1 cellular context compared by ENCODE assay signal in genomic region chr2:65458999-65459398, GRCh38.
A peak's percentile ranks its signal among the peaks of the same experiment; 100 is the strongest.
TF ChIP-seq lines count a peak whose summit lies in the region.

No MANE protein-coding gene starts in this region.

TF ChIP-seq in SK-N-SH, 30 proteins besides CTCF, POLR2A, EP300 and RAD21 (continued from another document):
- TF ChIP-seq, protein P1, sequence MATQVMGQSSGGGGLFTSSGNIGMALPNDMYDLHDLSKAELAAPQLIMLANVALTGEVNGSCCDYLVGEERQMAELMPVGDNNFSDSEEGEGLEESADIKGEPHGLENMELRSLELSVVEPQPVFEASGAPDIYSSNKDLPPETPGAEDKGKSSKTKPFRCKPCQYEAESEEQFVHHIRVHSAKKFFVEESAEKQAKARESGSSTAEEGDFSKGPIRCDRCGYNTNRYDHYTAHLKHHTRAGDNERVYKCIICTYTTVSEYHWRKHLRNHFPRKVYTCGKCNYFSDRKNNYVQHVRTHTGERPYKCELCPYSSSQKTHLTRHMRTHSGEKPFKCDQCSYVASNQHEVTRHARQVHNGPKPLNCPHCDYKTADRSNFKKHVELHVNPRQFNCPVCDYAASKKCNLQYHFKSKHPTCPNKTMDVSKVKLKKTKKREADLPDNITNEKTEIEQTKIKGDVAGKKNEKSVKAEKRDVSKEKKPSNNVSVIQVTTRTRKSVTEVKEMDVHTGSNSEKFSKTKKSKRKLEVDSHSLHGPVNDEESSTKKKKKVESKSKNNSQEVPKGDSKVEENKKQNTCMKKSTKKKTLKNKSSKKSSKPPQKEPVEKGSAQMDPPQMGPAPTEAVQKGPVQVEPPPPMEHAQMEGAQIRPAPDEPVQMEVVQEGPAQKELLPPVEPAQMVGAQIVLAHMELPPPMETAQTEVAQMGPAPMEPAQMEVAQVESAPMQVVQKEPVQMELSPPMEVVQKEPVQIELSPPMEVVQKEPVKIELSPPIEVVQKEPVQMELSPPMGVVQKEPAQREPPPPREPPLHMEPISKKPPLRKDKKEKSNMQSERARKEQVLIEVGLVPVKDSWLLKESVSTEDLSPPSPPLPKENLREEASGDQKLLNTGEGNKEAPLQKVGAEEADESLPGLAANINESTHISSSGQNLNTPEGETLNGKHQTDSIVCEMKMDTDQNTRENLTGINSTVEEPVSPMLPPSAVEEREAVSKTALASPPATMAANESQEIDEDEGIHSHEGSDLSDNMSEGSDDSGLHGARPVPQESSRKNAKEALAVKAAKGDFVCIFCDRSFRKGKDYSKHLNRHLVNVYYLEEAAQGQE (IDR thresholded peaks at IDR 0.05; ENCODE audit: low read depth, low read length), result no peak
- TF ChIP-seq SMC3 (IDR thresholded peaks at IDR 0.05; ENCODE audit: low read depth, low read length), result no peak
- no peak for TF ChIP-seq USF1 (IDR thresholded peaks at IDR 0.05; ENCODE audit: borderline replicate concordance, low read depth)
- no peak for TF ChIP-seq USF2 (IDR thresholded peaks at IDR 0.05; ENCODE audit: borderline replicate concordance, low read depth, low read length)
- peak; percentile 64 for TF ChIP-seq PBX3 (IDR thresholded peaks at IDR 0.05)
